Comparison of ENCODE assay signal across 27 cellular contexts in the genomic region with DNA sequence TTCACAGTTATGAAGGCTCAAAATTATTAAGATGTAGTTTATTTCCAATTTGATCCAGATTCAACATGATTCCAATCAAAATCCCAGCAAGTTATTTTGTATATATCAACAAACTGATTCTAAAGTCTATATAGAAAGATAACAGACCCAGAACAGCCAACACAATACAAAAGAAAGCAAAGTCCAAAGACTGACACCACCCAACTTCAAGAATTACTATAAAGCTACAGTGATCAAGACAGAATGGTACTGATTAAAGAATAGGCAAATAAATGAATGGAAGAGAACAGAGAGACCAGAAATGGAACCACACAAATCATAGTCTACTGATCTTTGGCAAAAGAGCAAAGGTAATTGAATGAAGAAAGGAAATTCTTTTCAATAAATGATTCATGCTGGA. TPM values are rescaled to one million over a fixed set of nuclear protein-coding genes. Genes with fewer than 3 reads are reported as not detected.
"Had no signal": no experiment of that assay in that cellular context is flagged by ENCODE, and none has a peak within 500 bp of the region (broad histone marks: within the 10 kb centered on the region; RNA-seq: fewer than 3 reads in every experiment).

No MANE protein-coding gene starts in this region.

- H3K4me1 ChIP-seq: adrenal gland, SJCRH30 had no signal

- H3K27ac Mint-ChIP-seq: activated CD4-positive, alpha-beta memory T cell treated with anti-CD3 and anti-CD28 coated beads, Interleukin-2, amount 10 ng/mL, durations not matched to agents 7 days and 5 days; activated naive CD4-positive, alpha-beta T cell treated with anti-CD3 and anti-CD28 coated beads for 36 hours; activated naive CD4-positive, alpha-beta T cell treated with anti-CD3 and anti-CD28 coated beads, Interleukin-2, amount 50 U/mL, for 72 hours; activated T-cell treated with anti-CD3 and anti-CD28 coated beads, Interleukin-2, amount 50 U/mL, for 24 hours; activated T-helper 2 cell treated with anti-CD3 and anti-CD28 coated beads, Interferon-gamma antibody, Interleukin-2, Interleukin-4, amounts not matched to agents 10 μg/mL and 5 μg/mL and 100 μg/mL, durations not matched to agents 14 hours and 24 hours and 36 hours had no signal

- ATAC-seq: activated naive CD4-positive, alpha-beta T cell treated with anti-CD3 and anti-CD28 coated beads, Interleukin-2, amount 50 U/mL, for 72 hours; Panc1 had no signal

- H3K9me3 ChIP-seq: adrenal gland, SJCRH30 had no signal

- H3K4me3 ChIP-seq: adrenal gland, SJCRH30, SK-N-MC had no signal

- H3K9me3 Mint-ChIP-seq: activated CD4-positive, alpha-beta memory T cell treated with anti-CD3 and anti-CD28 coated beads, Interleukin-2, amount 10 ng/mL, durations not matched to agents 7 days and 5 days; activated naive CD4-positive, alpha-beta T cell treated with anti-CD3 and anti-CD28 coated beads for 36 hours; activated naive CD4-positive, alpha-beta T cell treated with anti-CD3 and anti-CD28 coated beads, Interleukin-2, amount 50 U/mL, for 72 hours; activated T-cell treated with anti-CD3 and anti-CD28 coated beads, Interleukin-2, amount 50 U/mL, for 24 hours; activated T-helper 2 cell treated with anti-CD3 and anti-CD28 coated beads, Interferon-gamma antibody, Interleukin-2, Interleukin-4, amounts not matched to agents 10 μg/mL and 5 μg/mL and 100 μg/mL, durations not matched to agents 14 hours and 24 hours and 36 hours had no signal

- H3K27me3 Mint-ChIP-seq: activated CD4-positive, alpha-beta memory T cell treated with anti-CD3 and anti-CD28 coated beads, Interleukin-2, amount 10 ng/mL, durations not matched to agents 7 days and 5 days; activated T-cell treated with anti-CD3 and anti-CD28 coated beads, Interleukin-2, amount 50 U/mL, for 24 hours; brain had no signal

- H3K4me1 Mint-ChIP-seq: brain had no signal

- H3K4me3 Mint-ChIP-seq: activated CD4-positive, alpha-beta memory T cell treated with anti-CD3 and anti-CD28 coated beads, Interleukin-2, amount 10 ng/mL, durations not matched to agents 7 days and 5 days; activated naive CD4-positive, alpha-beta T cell treated with anti-CD3 and anti-CD28 coated beads for 36 hours; activated T-cell treated with anti-CD3 and anti-CD28 coated beads, Interleukin-2, amount 50 U/mL, for 24 hours; brain had no signal

- H3K27ac ChIP-seq: adrenal gland, SJCRH30, SK-N-MC, WERI-Rb-1 had no signal

- DNase-seq: activated CD4-positive, alpha-beta memory T cell treated with anti-CD3 and anti-CD28 coated beads, Interleukin-2, amount 10 ng/mL, durations not matched to agents 7 days and 5 days; activated CD4-positive, alpha-beta T cell treated with anti-CD3 and anti-CD28 coated beads for 1 hour; activated CD4-positive, alpha-beta T cell treated with anti-CD3 and anti-CD28 coated beads for 48 hours; activated CD4-positive, CD25-positive, alpha-beta regulatory T cell; activated gamma-delta T cell treated with Interleukin-2 at 50 U/mL for 16 hours; activated naive CD4-positive, alpha-beta T cell treated with anti-CD3 and anti-CD28 coated beads for 36 hours; activated T-cell treated with anti-CD3 and anti-CD28 coated beads, Interleukin-2, amount 50 U/mL, for 24 hours; adrenal gland; central memory CD4-positive, alpha-beta T cell; KG1; NCI-H1092 treated with DMSO at 0.1 percent for 48 hours; NCI-H1417; NCI-H1694; NCI-H2081 treated with DMSO at 0.1 percent for 48 hours; NCI-H345; NCI-H524 treated with DMSO at 0.1 percent for 48 hours; SHP77; SJCRH30; T1000; WERI-Rb-1 had no signal

- H3K27me3 ChIP-seq: adrenal gland, SJCRH30 had no signal

RNA-seq across cellular contexts. Expression of gene CORIN, which starts 41.6 kb away (rescaled TPM):
- total RNA-seq: RPMI7951; T-helper 2 cell treated with Interferon-gamma antibody and Interleukin-4, amounts not matched to agents 100 ng/mL and 5 ng/mL, for 36 hours had no signal
